27 cellular contexts compared by ENCODE assay signal in genomic region chr1:222053790-222054294, GRCh38.
"Had no signal": no experiment of that assay in that cellular context is flagged by ENCODE, and none has a peak within 500 bp of the region (broad histone marks: within the 10 kb centered on the region; RNA-seq: fewer than 3 reads in every experiment).

No MANE protein-coding gene starts in this region.

- H3K4me3 ChIP-seq: breast epithelium, esophagus muscularis mucosa, ovary, thyroid gland, upper lobe of left lung, vagina had no signal

- ATAC-seq: stimulated activated effector memory CD8-positive, alpha-beta T cell treated with anti-CD3 and anti-CD28 coated beads, Interleukin-12 subunit alpha, Interleukin-12 subunit beta, amount 100 ng/mL, for 72 hours had no signal

- H3K9me3 ChIP-seq: breast epithelium, esophagus muscularis mucosa, neutrophil, ovary, thyroid gland, upper lobe of left lung, vagina had no signal

- H3K27me3 ChIP-seq: breast epithelium, esophagus muscularis mucosa, neutrophil, ovary, thyroid gland, upper lobe of left lung, vagina had no signal

- H3K36me3 ChIP-seq: breast epithelium, esophagus muscularis mucosa, neutrophil, ovary, thyroid gland, upper lobe of left lung, vagina had no signal

- H3K27ac ChIP-seq: breast epithelium, esophagus muscularis mucosa, neutrophil, ovary, thyroid gland, upper lobe of left lung, vagina had no signal

- FAIRE-seq: colon, frontal cortex, small intestine had no signal

- H3K4me1 ChIP-seq: breast epithelium, esophagus muscularis mucosa, thyroid gland, upper lobe of left lung, vagina had no signal

- DNase-seq: activated CD4-positive, alpha-beta memory T cell treated with anti-CD3 and anti-CD28 coated beads for 36 hours; activated CD4-positive, alpha-beta T cell treated with anti-CD3 and anti-CD28 coated beads, Interleukin-2, amount 10 ng/mL, durations not matched to agents 24 days and 14 days; activated CD4-positive, CD25-positive, alpha-beta regulatory T cell treated with anti-CD3 and anti-CD28 coated beads, Interleukin-2, amount 50 U/mL, for 72 hours; activated CD8-positive, alpha-beta memory T cell treated with anti-CD3 and anti-CD28 coated beads, Interleukin-2, amount 50 U/mL, for 4 hours; activated gamma-delta T cell; activated naive CD4-positive, alpha-beta T cell treated with anti-CD3 and anti-CD28 coated beads, Interleukin-2, amount 10 ng/mL, durations not matched to agents 7 days and 5 days; activated naive CD8-positive, alpha-beta T cell treated with anti-CD3 and anti-CD28 coated beads, Interleukin-2, amount 10 ng/mL, durations not matched to agents 7 days and 5 days; activated T-cell treated with anti-CD3 and anti-CD28 coated beads, Interleukin-2, amount 50 U/mL, for 1 hour; dermis blood vessel endothelial cell; effector CD4-positive, alpha-beta T cell; glutamatergic neuron; naive B cell; nephron progenitor cell; ovary; retina; small intestine; stimulated activated CD4-positive, alpha-beta T cell treated with anti-CD3 and anti-CD28 coated beads, Interleukin-4, amount 100 ng/mL, for 24 hours; T-helper 2 cell; thyroid gland; upper lobe of left lung had no signal
